In the genomic region with DNA sequence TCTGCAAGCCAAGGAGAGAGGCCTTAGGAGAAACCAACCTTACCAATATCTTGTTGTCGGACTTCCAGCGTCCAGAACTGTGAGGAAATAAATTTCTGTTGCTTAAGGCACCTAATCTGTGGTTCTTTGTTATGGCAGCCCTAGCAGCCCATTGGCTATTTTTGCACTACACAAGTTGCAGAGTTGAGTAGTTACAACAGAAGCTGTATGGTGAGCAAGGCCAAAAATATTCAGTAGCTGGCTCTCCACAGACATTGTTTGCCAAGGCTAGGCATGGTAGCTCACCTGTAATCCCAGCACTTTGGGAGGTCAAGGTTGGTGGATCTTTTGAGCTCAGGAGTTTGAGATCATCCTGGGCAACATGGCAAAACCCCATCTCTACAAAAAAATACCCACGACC, we compare ENCODE assay signal across 11 cellular contexts. TPM values are rescaled to one million over a fixed set of nuclear protein-coding genes. Genes with fewer than 3 reads are reported as not detected.
DNase-seq lines count a peak whose midpoint lies in the region; ATAC-seq and TF ChIP-seq lines count a peak whose summit lies in the region.
"Had no signal": no experiment of that assay in that cellular context is flagged by ENCODE, and none has a peak within 500 bp of the region (broad histone marks: within the 10 kb centered on the region; RNA-seq: fewer than 3 reads in every experiment).

No MANE protein-coding gene starts in this region.

- H3K4me3 ChIP-seq in SK-N-MC (no peak overlapping the region), epithelial cell of proximal tubule (ENCODE audit: low read depth, low read length) (no peak overlapping the region)

- CTCF ChIA-PET in activated CD8-positive, alpha-beta T cell treated with anti-CD3 and anti-CD28 coated beads for 36 hours (lab: Charles Lee), result interaction anchor here (0.9 to 1.4 kb wide), 4 partner anchors 8 to 58 kb away, joined by 3 to 5 read pairs (median 4); no protein-coding TSS in a partner anchor
- CTCF ChIA-PET in activated CD8-positive, alpha-beta T cell treated with anti-CD3 and anti-CD28 coated beads, Interleukin-2, amount 10 ng/mL, durations not matched to agents 7 days and 5 days (lab: Charles Lee), result interaction anchor here (1.4 kb wide), 1 partner anchor 9 kb away, joined by 3 read pairs; no protein-coding TSS in a partner anchor

- no peak for ATAC-seq in activated CD8-positive, alpha-beta T cell treated with anti-CD3 and anti-CD28 coated beads for 36 hours
- no peak for ATAC-seq in activated CD8-positive, alpha-beta T cell treated with anti-CD3 and anti-CD28 coated beads, Interleukin-2, amount 10 ng/mL, durations not matched to agents 7 days and 5 days
- ATAC-seq in stimulated activated memory B cell treated with anti-CD40 and anti-IgM and Interleukin-4, amounts not matched to agents 10 μg/mL and 1 μg/mL and 100 μg/mL, for 72 hours, result no peak
- no peak for ATAC-seq in GM21529 (IDR thresholded peaks at IDR 0.05; ENCODE audit: unreplicated experiment)

- intact Hi-C loops in activated CD8-positive, alpha-beta T cell treated with anti-CD3 and anti-CD28 coated beads for 36 hours (cut with micrococcal nuclease), result no loop called here

- H3K4me3 Mint-ChIP-seq in activated CD8-positive, alpha-beta T cell treated with anti-CD3 and anti-CD28 coated beads for 36 hours, result no peak overlapping the region
- H3K4me3 Mint-ChIP-seq in activated CD8-positive, alpha-beta T cell treated with anti-CD3 and anti-CD28 coated beads, Interleukin-2, amount 10 ng/mL, durations not matched to agents 7 days and 5 days, result no peak overlapping the region
- H3K4me3 Mint-ChIP-seq in stimulated activated memory B cell treated with anti-CD40 and anti-IgM and Interleukin-4, amounts not matched to agents 10 μg/mL and 1 μg/mL and 100 μg/mL, for 72 hours, result no peak overlapping the region

- DNase-seq in activated CD8-positive, alpha-beta T cell treated with anti-CD3 and anti-CD28 coated beads for 36 hours, result no peak
- no peak for DNase-seq in activated CD8-positive, alpha-beta T cell treated with anti-CD3 and anti-CD28 coated beads, Interleukin-2, amount 10 ng/mL, durations not matched to agents 7 days and 5 days
- DNase-seq in SK-N-MC (ENCODE audit: low read depth, low spot score) (no peak), epithelial cell of proximal tubule (ENCODE audit: low read depth) (peak; percentile 68), NCI-H187 (lab: John Stamatoyannopoulos, UW) (no peak), occipital lobe (lab: John Stamatoyannopoulos, UW) (no peak)
- DNase-seq: activated CD4-positive, alpha-beta T cell treated with anti-CD3 and anti-CD28 coated beads for 48 hours; GDM1; NCI-H187 treated with DMSO at 0.1 percent for 48 hours had no signal

- H3K9ac ChIP-seq in SK-N-MC (ENCODE audit: insufficient read length), result no peak overlapping the region

- H3K27me3 Mint-ChIP-seq in activated CD8-positive, alpha-beta T cell treated with anti-CD3 and anti-CD28 coated beads for 36 hours, result no peaks in the 10 kb centered on the region
- H3K27me3 Mint-ChIP-seq in activated CD8-positive, alpha-beta T cell treated with anti-CD3 and anti-CD28 coated beads, Interleukin-2, amount 10 ng/mL, durations not matched to agents 7 days and 5 days (ENCODE audit: low read depth), result no peaks in the 10 kb centered on the region
- no peaks in the 10 kb centered on the region for H3K27me3 Mint-ChIP-seq in stimulated activated memory B cell treated with anti-CD40 and anti-IgM and Interleukin-4, amounts not matched to agents 10 μg/mL and 1 μg/mL and 100 μg/mL, for 72 hours

- POLR2A ChIA-PET in activated CD8-positive, alpha-beta T cell treated with anti-CD3 and anti-CD28 coated beads for 36 hours (lab: Charles Lee), result no interaction called here
- POLR2A ChIA-PET in activated CD8-positive, alpha-beta T cell treated with anti-CD3 and anti-CD28 coated beads, Interleukin-2, amount 10 ng/mL, durations not matched to agents 7 days and 5 days (lab: Charles Lee), result no interaction called here

- H3K4me1 Mint-ChIP-seq in activated CD8-positive, alpha-beta T cell treated with anti-CD3 and anti-CD28 coated beads for 36 hours (ENCODE audit: low read depth), result peaks cover 54% of the 10 kb centered on the region
- peaks cover 25% of the 10 kb centered on the region for H3K4me1 Mint-ChIP-seq in activated CD8-positive, alpha-beta T cell treated with anti-CD3 and anti-CD28 coated beads, Interleukin-2, amount 10 ng/mL, durations not matched to agents 7 days and 5 days (ENCODE audit: low read depth)
- H3K4me1 Mint-ChIP-seq in stimulated activated memory B cell treated with anti-CD40 and anti-IgM and Interleukin-4, amounts not matched to agents 10 μg/mL and 1 μg/mL and 100 μg/mL, for 72 hours, result peaks cover 58% of the 10 kb centered on the region

- H3K36me3 Mint-ChIP-seq in activated CD8-positive, alpha-beta T cell treated with anti-CD3 and anti-CD28 coated beads for 36 hours (ENCODE audit: low read depth), result no peaks in the 10 kb centered on the region
- H3K36me3 Mint-ChIP-seq in activated CD8-positive, alpha-beta T cell treated with anti-CD3 and anti-CD28 coated beads, Interleukin-2, amount 10 ng/mL, durations not matched to agents 7 days and 5 days (ENCODE audit: low read depth), result no peaks in the 10 kb centered on the region
- no peaks in the 10 kb centered on the region for H3K36me3 Mint-ChIP-seq in stimulated activated memory B cell treated with anti-CD40 and anti-IgM and Interleukin-4, amounts not matched to agents 10 μg/mL and 1 μg/mL and 100 μg/mL, for 72 hours

- H3K9me3 ChIP-seq in SK-N-MC (ENCODE audit: low read depth, low read length), result no peaks in the 10 kb centered on the region

- H3K27ac Mint-ChIP-seq in activated CD8-positive, alpha-beta T cell treated with anti-CD3 and anti-CD28 coated beads for 36 hours, result peak overlapping the region; percentile 88
- no peak overlapping the region for H3K27ac Mint-ChIP-seq in activated CD8-positive, alpha-beta T cell treated with anti-CD3 and anti-CD28 coated beads, Interleukin-2, amount 10 ng/mL, durations not matched to agents 7 days and 5 days
- H3K27ac Mint-ChIP-seq in stimulated activated memory B cell treated with anti-CD40 and anti-IgM and Interleukin-4, amounts not matched to agents 10 μg/mL and 1 μg/mL and 100 μg/mL, for 72 hours, result peak overlapping the region; percentile 85

- peak overlapping the region; percentile 89 for H3K27ac ChIP-seq in SK-N-MC

- no peaks in the 10 kb centered on the region for H3K36me3 ChIP-seq in SK-N-MC (ENCODE audit: insufficient read depth, low read length)

- H3K9me3 Mint-ChIP-seq in activated CD8-positive, alpha-beta T cell treated with anti-CD3 and anti-CD28 coated beads for 36 hours, result no peaks in the 10 kb centered on the region
- no peaks in the 10 kb centered on the region for H3K9me3 Mint-ChIP-seq in activated CD8-positive, alpha-beta T cell treated with anti-CD3 and anti-CD28 coated beads, Interleukin-2, amount 10 ng/mL, durations not matched to agents 7 days and 5 days (ENCODE audit: insufficient read depth)
- H3K9me3 Mint-ChIP-seq in stimulated activated memory B cell treated with anti-CD40 and anti-IgM and Interleukin-4, amounts not matched to agents 10 μg/mL and 1 μg/mL and 100 μg/mL, for 72 hours, result no peaks in the 10 kb centered on the region

- no peak for TF ChIP-seq CTCF in activated CD8-positive, alpha-beta T cell treated with anti-CD3 and anti-CD28 coated beads for 36 hours (IDR thresholded peaks at IDR 0.05)
- TF ChIP-seq CTCF in epithelial cell of proximal tubule (conservative IDR thresholded peaks at IDR 0.05; ENCODE audit: low read depth, low read length), result no peak

RNA-seq across cellular contexts. Expression of a gene that starts 27.1 kb away (rescaled TPM):
- total RNA-seq in activated CD8-positive, alpha-beta T cell treated with anti-CD3 and anti-CD28 coated beads for 36 hours, result not detected
- not detected for total RNA-seq in activated CD8-positive, alpha-beta T cell treated with anti-CD3 and anti-CD28 coated beads, Interleukin-2, amount 10 ng/mL, durations not matched to agents 7 days and 5 days
- not detected in 2 replicates for total RNA-seq in epithelial cell of proximal tubule
- not detected for total RNA-seq in occipital lobe

RNA-seq across cellular contexts. Expression of a gene that starts 35.7 kb away (rescaled TPM):
- not detected for total RNA-seq in activated CD8-positive, alpha-beta T cell treated with anti-CD3 and anti-CD28 coated beads for 36 hours
- not detected for total RNA-seq in activated CD8-positive, alpha-beta T cell treated with anti-CD3 and anti-CD28 coated beads, Interleukin-2, amount 10 ng/mL, durations not matched to agents 7 days and 5 days
- total RNA-seq in epithelial cell of proximal tubule, result not detected in 2 replicates
- not detected for total RNA-seq in occipital lobe

RNA-seq across cellular contexts. Expression of a gene that starts 57.1 kb away (rescaled TPM):
- 100 to 1,000 TPM; 117 to 119 TPM for total RNA-seq in activated CD8-positive, alpha-beta T cell treated with anti-CD3 and anti-CD28 coated beads for 36 hours
- total RNA-seq in activated CD8-positive, alpha-beta T cell treated with anti-CD3 and anti-CD28 coated beads, Interleukin-2, amount 10 ng/mL, durations not matched to agents 7 days and 5 days, result 10 to 100 TPM; 65.6 to 71.2 TPM
- total RNA-seq in epithelial cell of proximal tubule (75.8 and 132 TPM in 2 replicates), occipital lobe (112 TPM)
